8 cellular contexts compared by ENCODE assay signal in the genomic region with DNA sequence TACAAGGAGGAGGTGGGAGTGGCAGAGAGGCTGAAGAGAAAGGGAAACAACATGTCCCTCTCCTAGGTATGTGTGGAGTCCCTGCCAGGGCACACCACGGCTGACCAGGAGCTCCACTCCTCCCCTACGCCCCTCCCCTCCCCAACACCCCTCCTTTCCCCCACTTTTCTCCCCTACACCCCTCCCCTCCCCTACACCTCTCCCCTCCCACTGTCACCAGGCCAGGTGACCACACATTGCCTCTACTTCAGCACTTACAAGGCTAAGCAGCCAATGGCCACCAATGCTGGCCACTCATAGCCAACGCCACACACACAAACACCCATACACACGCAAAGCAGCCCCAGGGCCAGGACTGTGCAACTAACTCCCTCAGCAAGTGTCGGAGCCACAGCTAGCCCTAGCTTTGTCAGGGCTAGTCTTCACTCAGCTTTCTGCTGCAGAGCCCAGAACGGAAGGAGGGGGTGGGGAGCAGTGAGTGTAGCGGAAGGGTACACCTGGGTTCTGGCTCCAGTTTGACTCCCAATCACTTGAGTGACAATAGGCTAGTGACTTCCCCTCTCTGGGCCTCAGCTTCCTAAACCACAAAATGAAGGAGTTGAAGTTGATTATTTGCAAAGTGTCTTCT. TPM values are rescaled to one million over a fixed set of nuclear protein-coding genes. Genes with fewer than 3 reads are reported as not detected.
A peak's percentile ranks its signal among the peaks of the same experiment; 100 is the strongest.
DNase-seq lines count a peak whose midpoint lies in the region; ATAC-seq and TF ChIP-seq lines count a peak whose summit lies in the region.

No MANE protein-coding gene starts in this region.

- no peak overlapping the region for H3K4me3 Mint-ChIP-seq in activated CD8-positive, alpha-beta memory T cell treated with anti-CD3 and anti-CD28 coated beads, Interleukin-2, amount 10 ng/mL, durations not matched to agents 7 days and 5 days
- peak overlapping the region; percentile 65 to 69 for H3K4me3 Mint-ChIP-seq in stimulated activated naive CD8-positive, alpha-beta T cell treated with anti-CD3 and anti-CD28 coated beads, Interleukin-15, amount 100 ng/mL, for 72 hours

- no peak for TF ChIP-seq CTCF in heart right ventricle (IDR thresholded peaks at IDR 0.05)

- H3K27me3 Mint-ChIP-seq in activated CD8-positive, alpha-beta memory T cell treated with anti-CD3 and anti-CD28 coated beads, Interleukin-2, amount 10 ng/mL, durations not matched to agents 7 days and 5 days, result peaks cover 5% of the 10 kb centered on the region
- peaks cover under 1% of the 10 kb centered on the region for H3K27me3 Mint-ChIP-seq in stimulated activated naive CD8-positive, alpha-beta T cell treated with anti-CD3 and anti-CD28 coated beads, Interleukin-15, amount 100 ng/mL, for 72 hours

- peaks cover 41 to 100% (median 92%) of the 10 kb centered on the region in 9 donors for H3K4me1 ChIP-seq in heart right ventricle

- peaks cover 0 to 1% (median 0%) of the 10 kb centered on the region in 7 donors for H3K27me3 ChIP-seq in heart right ventricle

- H3K9me3 Mint-ChIP-seq in activated CD8-positive, alpha-beta memory T cell treated with anti-CD3 and anti-CD28 coated beads, Interleukin-2, amount 10 ng/mL, durations not matched to agents 7 days and 5 days (ENCODE audit: low read depth), result no peaks in the 10 kb centered on the region
- H3K9me3 Mint-ChIP-seq in stimulated activated naive CD8-positive, alpha-beta T cell treated with anti-CD3 and anti-CD28 coated beads, Interleukin-15, amount 100 ng/mL, for 72 hours, result no peaks in the 10 kb centered on the region

- peaks cover 0 to 19% (median 0%) of the 10 kb centered on the region in 9 donors for H3K36me3 ChIP-seq in heart right ventricle

- no peaks in the 10 kb centered on the region for H3K36me3 Mint-ChIP-seq in activated CD8-positive, alpha-beta memory T cell treated with anti-CD3 and anti-CD28 coated beads, Interleukin-2, amount 10 ng/mL, durations not matched to agents 7 days and 5 days

- H3K9me3 ChIP-seq in heart right ventricle, result no peaks in the 10 kb centered on the region

- peak; percentile 93 for DNase-seq in Jurkat, Clone E6-1 (ENCODE audit: low read depth, low spot score)
- DNase-seq in activated CD8-positive, alpha-beta memory T cell treated with anti-CD3 and anti-CD28 coated beads, Interleukin-2, amount 10 ng/mL, durations not matched to agents 7 days and 5 days, result peak; percentile 69
- DNase-seq in heart right ventricle (no peak), NCI-H2081 treated with DMSO at 0.1 percent for 48 hours (lab: John Stamatoyannopoulos, UW) (no peak), C1 segment of cervical spinal cord (lab: John Stamatoyannopoulos, UW) (no peak), NCI-H345 treated with DMSO at 0.1 percent for 48 hours (lab: John Stamatoyannopoulos, UW; ENCODE audit: unreplicated experiment) (no peak)
- peak; percentile 41 to 58 for DNase-seq in stimulated activated naive CD8-positive, alpha-beta T cell treated with anti-CD3 and anti-CD28 coated beads, Interleukin-15, amount 100 ng/mL, for 72 hours

- H3K4me3 ChIP-seq in Jurkat, Clone E6-1 (ENCODE audit: low read length), result peak overlapping the region; percentile 56
- peak overlapping the region in 7 of 10 donors; percentile 3 to 40 (median 18) for H3K4me3 ChIP-seq in heart right ventricle

- ATAC-seq in activated CD8-positive, alpha-beta memory T cell treated with anti-CD3 and anti-CD28 coated beads, Interleukin-2, amount 10 ng/mL, durations not matched to agents 7 days and 5 days, result peak; percentile 78
- ATAC-seq in heart right ventricle, result peak; percentile 20 to 58 (median 44)
- ATAC-seq in stimulated activated naive CD8-positive, alpha-beta T cell treated with anti-CD3 and anti-CD28 coated beads, Interleukin-15, amount 100 ng/mL, for 72 hours, result peak; percentile 93
- no peak for ATAC-seq in GM21717 (IDR thresholded peaks at IDR 0.05; ENCODE audit: unreplicated experiment)

- 44 to 55% methylated on average over 7 of the region's 7 CpGs for WGBS in heart right ventricle, 2 donors

- H3K27ac ChIP-seq in heart right ventricle, result peak overlapping the region; percentile 25 to 100 (median 70)

- CTCF ChIA-PET in activated CD8-positive, alpha-beta memory T cell treated with anti-CD3 and anti-CD28 coated beads, Interleukin-2, amount 10 ng/mL, durations not matched to agents 7 days and 5 days (lab: Charles Lee), result interaction anchor here (0.8 to 30.0 kb wide), 11 partner anchors 9 to 313 kb away, joined by 3 to 967 read pairs (median 4); no protein-coding TSS in a partner anchor

- intact Hi-C loops in heart right ventricle (cut with DNase I), result no loop called here

- peak overlapping the region; percentile 39 for H3K27ac Mint-ChIP-seq in activated CD8-positive, alpha-beta memory T cell treated with anti-CD3 and anti-CD28 coated beads, Interleukin-2, amount 10 ng/mL, durations not matched to agents 7 days and 5 days
- H3K27ac Mint-ChIP-seq in stimulated activated naive CD8-positive, alpha-beta T cell treated with anti-CD3 and anti-CD28 coated beads, Interleukin-15, amount 100 ng/mL, for 72 hours, result peak overlapping the region in 1 of 2 donors; percentile 85

- H3K4me1 Mint-ChIP-seq in activated CD8-positive, alpha-beta memory T cell treated with anti-CD3 and anti-CD28 coated beads, Interleukin-2, amount 10 ng/mL, durations not matched to agents 7 days and 5 days, result peaks cover 9% of the 10 kb centered on the region
- H3K4me1 Mint-ChIP-seq in stimulated activated naive CD8-positive, alpha-beta T cell treated with anti-CD3 and anti-CD28 coated beads, Interleukin-15, amount 100 ng/mL, for 72 hours, result peaks cover 29% of the 10 kb centered on the region

RNA-seq across cellular contexts. Expression of gene CAVIN1, which starts 8.2 kb away (rescaled TPM):
- not detected for polyA plus RNA-seq in Jurkat, Clone E6-1 (2012; ENCODE audit: insufficient read depth, insufficient read length)
- 1 to 10 TPM in 1 of 2 experiments, under 1 TPM in 1; 0.66 to 1.3 TPM for total RNA-seq in activated CD8-positive, alpha-beta memory T cell treated with anti-CD3 and anti-CD28 coated beads, Interleukin-2, amount 10 ng/mL, durations not matched to agents 7 days and 5 days
- total RNA-seq in heart right ventricle, result 100 to 1,000 TPM; 176 to 300 (median 241) TPM
- 100 to 1,000 TPM; 131 to 198 TPM for polyA plus RNA-seq in heart right ventricle

RNA-seq across cellular contexts. Expression of gene STAT3, which starts 26.7 kb away (rescaled TPM):
- 38.7 TPM for polyA plus RNA-seq in Jurkat, Clone E6-1 (2012; ENCODE audit: insufficient read depth, insufficient read length)
- total RNA-seq in activated CD8-positive, alpha-beta memory T cell treated with anti-CD3 and anti-CD28 coated beads, Interleukin-2, amount 10 ng/mL, durations not matched to agents 7 days and 5 days, result 10 to 100 TPM; 90.5 to 97.6 TPM
- 100 to 1,000 TPM in 8 of 10 donors, 10 to 100 TPM in 2; 87.2 to 398 (median 115) TPM for total RNA-seq in heart right ventricle
- polyA plus RNA-seq in heart right ventricle, result 10 to 100 TPM; 33.9 to 61.7 TPM

RNA-seq across cellular contexts. Expression of gene ATP6V0A1, which starts 43.8 kb away (rescaled TPM):
- polyA plus RNA-seq in Jurkat, Clone E6-1 (2012; ENCODE audit: insufficient read depth, insufficient read length), result 10.6 TPM
- 1 to 10 TPM; 4.6 to 6.0 TPM for total RNA-seq in activated CD8-positive, alpha-beta memory T cell treated with anti-CD3 and anti-CD28 coated beads, Interleukin-2, amount 10 ng/mL, durations not matched to agents 7 days and 5 days
- 10 to 100 TPM; 28.1 to 48.5 (median 32.6) TPM for total RNA-seq in heart right ventricle
- 10 to 100 TPM; 35.2 to 35.6 TPM for polyA plus RNA-seq in heart right ventricle

Comparison
In these comparisons a context has a peak if more than half of its experiments do, and no peak if none do; other contexts are left out.
1. DNase-seq: peak in Jurkat, Clone E6-1 (single experiment), activated CD8-positive, alpha-beta memory T cell treated with anti-CD3 and anti-CD28 coated beads, Interleukin-2, amount 10 ng/mL, durations not matched to agents 7 days and 5 days (single experiment) and stimulated activated naive CD8-positive, alpha-beta T cell treated with anti-CD3 and anti-CD28 coated beads, Interleukin-15, amount 100 ng/mL, for 72 hours (2 of 2); none in heart right ventricle (0 of 2), NCI-H2081 treated with DMSO at 0.1 percent for 48 hours (single experiment), C1 segment of cervical spinal cord (0 of 14) and NCI-H345 treated with DMSO at 0.1 percent for 48 hours (single experiment).
2. RNA of gene CAVIN1, which starts 8.2 kb away (total RNA-seq): 176 to 300 TPM in heart right ventricle; 0.66 to 1.3 TPM in activated CD8-positive, alpha-beta memory T cell treated with anti-CD3 and anti-CD28 coated beads, Interleukin-2, amount 10 ng/mL, durations not matched to agents 7 days and 5 days; every median in the first group is over 10 times any median in the second.
3. RNA of gene ATP6V0A1, which starts 43.8 kb away (total RNA-seq): 28.1 to 48.5 TPM in heart right ventricle; 4.6 to 6.0 TPM in activated CD8-positive, alpha-beta memory T cell treated with anti-CD3 and anti-CD28 coated beads, Interleukin-2, amount 10 ng/mL, durations not matched to agents 7 days and 5 days; every median in the first group is over 4 times any median in the second.